In the genomic region with DNA sequence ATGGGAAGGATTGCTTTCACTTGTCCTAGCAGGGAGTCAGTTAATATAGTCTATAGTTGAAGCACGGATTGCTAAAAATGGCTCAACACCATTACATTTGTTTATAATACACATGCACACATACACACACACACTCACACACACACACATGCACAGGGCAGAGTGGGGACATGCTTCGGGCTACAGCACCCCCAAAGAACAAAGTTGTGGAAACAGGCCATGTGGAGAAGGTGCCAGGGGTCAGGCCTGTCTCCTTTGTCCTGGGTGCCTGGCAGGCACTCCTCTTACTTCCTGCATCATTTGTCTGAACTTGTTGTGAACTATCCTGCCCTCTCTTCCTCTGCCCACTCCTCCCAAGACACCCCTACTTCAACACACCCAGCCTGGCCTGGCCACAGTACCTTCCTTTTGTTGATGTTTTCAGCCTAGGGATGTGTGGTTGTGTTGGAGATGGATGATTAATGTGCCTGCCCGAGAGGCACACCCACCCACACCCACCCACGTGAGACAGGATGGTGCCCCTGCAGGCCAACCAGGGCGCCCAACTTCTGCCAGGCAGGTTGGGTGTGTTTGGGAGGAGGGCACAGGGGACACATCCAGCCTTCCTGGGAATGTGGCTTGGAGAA, we compare ENCODE assay signal across 21 cellular contexts. TPM values are rescaled to one million over a fixed set of nuclear protein-coding genes. Genes with fewer than 3 reads are reported as not detected.
DNase-seq lines count a peak whose midpoint lies in the region; ATAC-seq, FAIRE-seq and TF ChIP-seq lines count a peak whose summit lies in the region.
"Had no signal": no experiment of that assay in that cellular context is flagged by ENCODE, and none has a peak within 500 bp of the region (broad histone marks: within the 10 kb centered on the region; RNA-seq: fewer than 3 reads in every experiment).

No MANE protein-coding gene starts in this region.

- 40 to 48% methylated on average over 5 of the region's 5 CpGs for WGBS in lower leg skin, 2 donors

- peak; percentile 62 for ATAC-seq in naive thymus-derived CD4-positive, alpha-beta T cell

- POLR2A ChIA-PET in naive thymus-derived CD4-positive, alpha-beta T cell (lab: Charles Lee) = no interaction called here
- POLR2A ChIA-PET in A673 (lab: Charles Lee; ENCODE audit: low non-redundant PET) = no interaction called here

- no peak overlapping the region for H3K4me3 Mint-ChIP-seq in astrocyte (ENCODE audit: unreplicated experiment)
- no peak overlapping the region for H3K4me3 Mint-ChIP-seq in naive thymus-derived CD4-positive, alpha-beta T cell
- H3K4me3 Mint-ChIP-seq: activated naive CD4-positive, alpha-beta T cell treated with anti-CD3 and anti-CD28 coated beads, Interleukin-2, amount 50 U/mL, for 24 hours had no signal

- peaks cover 26% of the 10 kb centered on the region for H3K27me3 Mint-ChIP-seq in astrocyte (ENCODE audit: low read depth, unreplicated experiment)
- H3K27me3 Mint-ChIP-seq in naive thymus-derived CD4-positive, alpha-beta T cell = no peaks in the 10 kb centered on the region
- H3K27me3 Mint-ChIP-seq: activated naive CD4-positive, alpha-beta T cell treated with anti-CD3 and anti-CD28 coated beads, Interleukin-2, amount 50 U/mL, for 24 hours had no signal

- H3K9me3 ChIP-seq in astrocyte (ENCODE audit: insufficient read depth, low read depth, low read length) (no peaks in the 10 kb centered on the region), A673 (ENCODE audit: low read depth, low read length, poor library complexity, severe bottlenecking) (no peaks in the 10 kb centered on the region)
- H3K9me3 ChIP-seq in naive thymus-derived CD4-positive, alpha-beta T cell (ENCODE audit: control insufficient read depth in 2 of 3, low read length in 3 of 3) = no peaks in the 10 kb centered on the region
- H3K9me3 ChIP-seq: tibial nerve had no signal

- no peaks in the 10 kb centered on the region for H3K4me1 Mint-ChIP-seq in astrocyte (ENCODE audit: low read depth, unreplicated experiment)
- peaks cover 0 to 3% (median 0%) of the 10 kb centered on the region in 7 donors for H3K4me1 Mint-ChIP-seq in naive thymus-derived CD4-positive, alpha-beta T cell
- H3K4me1 Mint-ChIP-seq: activated naive CD4-positive, alpha-beta T cell treated with anti-CD3 and anti-CD28 coated beads, Interleukin-2, amount 50 U/mL, for 24 hours had no signal

- TF ChIP-seq CTCF in astrocyte (IDR thresholded peaks at IDR 0.05; ENCODE audit: insufficient read depth, low read depth, low read length) (no peak), A673 (conservative IDR thresholded peaks at IDR 0.05; ENCODE audit: low read depth, low read length) (no peak), lower leg skin (IDR thresholded peaks at IDR 0.05) (no peak)

- peak overlapping the region; percentile 7 for H3K27ac Mint-ChIP-seq in astrocyte (ENCODE audit: unreplicated experiment)
- H3K27ac Mint-ChIP-seq in naive thymus-derived CD4-positive, alpha-beta T cell = peak overlapping the region in 1 of 9 donors; percentile 78
- H3K27ac Mint-ChIP-seq: activated naive CD4-positive, alpha-beta T cell treated with anti-CD3 and anti-CD28 coated beads, Interleukin-2, amount 50 U/mL, for 24 hours had no signal

- no peaks in the 10 kb centered on the region for H3K9me3 Mint-ChIP-seq in astrocyte (ENCODE audit: unreplicated experiment)
- no peaks in the 10 kb centered on the region for H3K9me3 Mint-ChIP-seq in naive thymus-derived CD4-positive, alpha-beta T cell
- H3K9me3 Mint-ChIP-seq: activated naive CD4-positive, alpha-beta T cell treated with anti-CD3 and anti-CD28 coated beads, Interleukin-2, amount 50 U/mL, for 24 hours had no signal

- H2AFZ ChIP-seq in astrocyte (ENCODE audit: low read depth, low read length) = no peak overlapping the region

- no peak overlapping the region for H3K4me3 ChIP-seq in astrocyte (ENCODE audit: insufficient read depth, low read depth, low read length)
- H3K4me3 ChIP-seq in naive thymus-derived CD4-positive, alpha-beta T cell (ENCODE audit: low read length) = no peak overlapping the region
- H3K4me3 ChIP-seq in A673 (ENCODE audit: low read depth, low read length, poor library complexity, severe bottlenecking) = no peak overlapping the region
- H3K4me3 ChIP-seq in lower leg skin (ENCODE audit: low read depth, poor library complexity, severe bottlenecking) = no peak overlapping the region
- H3K4me3 ChIP-seq: BLaER1 treated with 17β-estradiol and CSF1 and Interleukin-3, amounts not matched to agents 10 nM and 100 nM; tibial nerve had no signal

- peak; percentile 12 for DNase-seq in DMS 273 (lab: John Stamatoyannopoulos, UW; ENCODE audit: unreplicated experiment)
- DNase-seq in DMS 273 treated with DMSO at 0.1 percent for 48 hours (lab: John Stamatoyannopoulos, UW) = no peak
- DNase-seq in M059J (ENCODE audit: low read depth) = peak; percentile 26
- no peak for DNase-seq in astrocyte (ENCODE audit: low read depth)
- DNase-seq in naive thymus-derived CD4-positive, alpha-beta T cell = no peak
- no peak for DNase-seq in NCI-H1694 (lab: John Stamatoyannopoulos, UW)
- no peak for DNase-seq in A673 (ENCODE audit: low spot score)
- no peak for DNase-seq in lower leg skin (ENCODE audit: low spot score in 2 of 2)
- DNase-seq: activated CD4-positive, CD25-positive, alpha-beta regulatory T cell; DMS53; kidney; NCI-H1048; NCI-H2171; stimulated activated CD4-positive, alpha-beta T cell treated with anti-CD3 and anti-CD28 coated beads, Interleukin-4, amount 100 ng/mL, for 24 hours; stimulated activated CD8-positive, alpha-beta memory T cell treated with anti-CD3 and anti-CD28 coated beads, Interleukin-4, amount 100 ng/mL, for 48 hours had no signal

- TF ChIP-seq POLR2A in lower leg skin (IDR thresholded peaks at IDR 0.05) = no peak

- H3K9ac ChIP-seq in astrocyte (ENCODE audit: low read length) = no peak overlapping the region
- H3K9ac ChIP-seq: BLaER1 treated with 17β-estradiol and CSF1 and Interleukin-3, amounts not matched to agents 10 nM and 100 nM had no signal

- H3K27me3 ChIP-seq in astrocyte (ENCODE audit: insufficient read depth, low read length) (no peaks in the 10 kb centered on the region), A673 (replicated peaks; ENCODE audit: insufficient read depth, low read depth, low read length, poor library complexity) (no peaks in the 10 kb centered on the region)
- H3K27me3 ChIP-seq in naive thymus-derived CD4-positive, alpha-beta T cell (ENCODE audit: control insufficient read depth in 2 of 2, insufficient read depth in 2 of 2, low read length in 2 of 2) = no peaks in the 10 kb centered on the region
- H3K27me3 ChIP-seq: BLaER1 treated with 17β-estradiol and CSF1 and Interleukin-3, amounts not matched to agents 10 nM and 100 nM; tibial nerve had no signal

- H3K4me2 ChIP-seq in astrocyte (ENCODE audit: low read length) = no peak overlapping the region

- intact Hi-C loops in naive thymus-derived CD4-positive, alpha-beta T cell (cut with micrococcal nuclease) = no loop called here
- intact Hi-C loops in A673 (cut with micrococcal nuclease; ENCODE audit: unreplicated experiment) = no loop called here
- intact Hi-C loops in lower leg skin (cut with DNase I; ENCODE audit: low total_unique reads) = no loop called here

- BruUV-seq in A673 (replicated peaks; lab: Mats Ljungman, UMichigan) = no TSS peak

- H4K20me1 ChIP-seq in astrocyte (ENCODE audit: insufficient read depth, low read length) = no peaks in the 10 kb centered on the region

- H3K27ac ChIP-seq in astrocyte (ENCODE audit: low read depth, low read length) (no peak overlapping the region), A673 (ENCODE audit: low read depth, low read length, poor library complexity, severe bottlenecking) (no peak overlapping the region)
- no peak overlapping the region for H3K27ac ChIP-seq in naive thymus-derived CD4-positive, alpha-beta T cell (ENCODE audit: low read depth, low read length)
- H3K27ac ChIP-seq: 22Rv1; BLaER1 treated with 17β-estradiol and CSF1 and Interleukin-3, amounts not matched to agents 10 nM and 100 nM had no signal

- no peaks in the 10 kb centered on the region for H3K36me3 Mint-ChIP-seq in astrocyte (ENCODE audit: low read depth, unreplicated experiment)
- H3K36me3 Mint-ChIP-seq in naive thymus-derived CD4-positive, alpha-beta T cell = no peaks in the 10 kb centered on the region
- H3K36me3 Mint-ChIP-seq: activated naive CD4-positive, alpha-beta T cell treated with anti-CD3 and anti-CD28 coated beads, Interleukin-2, amount 50 U/mL, for 24 hours had no signal

- no peak for FAIRE-seq in astrocyte (lab: Jason Lieb, UNC)
- FAIRE-seq: GM19239 had no signal

- H3K36me3 ChIP-seq in astrocyte (ENCODE audit: insufficient read depth, low read length) (no peaks in the 10 kb centered on the region), A673 (ENCODE audit: insufficient read depth, low read length, poor library complexity, severe bottlenecking) (no peaks in the 10 kb centered on the region)
- no peaks in the 10 kb centered on the region for H3K36me3 ChIP-seq in naive thymus-derived CD4-positive, alpha-beta T cell (ENCODE audit: control insufficient read depth in 2 of 3, insufficient read depth in 3 of 3, low read length in 3 of 3)
- H3K36me3 ChIP-seq: tibial nerve had no signal

- CTCF ChIA-PET in naive thymus-derived CD4-positive, alpha-beta T cell (lab: Charles Lee) = no interaction called here
- CTCF ChIA-PET in A673 (lab: Charles Lee) = no interaction called here

- no peaks in the 10 kb centered on the region for H3K79me2 ChIP-seq in astrocyte (ENCODE audit: insufficient read depth, low read length)

- H3K4me1 ChIP-seq in astrocyte (ENCODE audit: insufficient read depth, low read length) (no peaks in the 10 kb centered on the region), A673 (ENCODE audit: insufficient read depth, low read length, poor library complexity, severe bottlenecking) (no peaks in the 10 kb centered on the region)
- no peaks in the 10 kb centered on the region for H3K4me1 ChIP-seq in naive thymus-derived CD4-positive, alpha-beta T cell (ENCODE audit: control insufficient read depth in 2 of 2, insufficient read depth in 2 of 2, low read length in 2 of 2)

RNA-seq across cellular contexts. Expression of a gene that starts 17.5 kb away (rescaled TPM):
- total RNA-seq in M059J (2014; rRNA removed; shearing (Covaris generic)) = 1.6 and 4.1 TPM in 2 replicates
- total RNA-seq in astrocyte = 0.43 and 0.53 TPM in 2 replicates
- 100 to 1,000 TPM; 155 to 240 (median 218) TPM for total RNA-seq in naive thymus-derived CD4-positive, alpha-beta T cell
- polyA plus RNA-seq in naive thymus-derived CD4-positive, alpha-beta T cell = 100 to 1,000 TPM; 299 to 416 TPM
- total RNA-seq in A673 (2021) = 0.75 and 1.3 TPM in 2 replicates
- 100 to 1,000 TPM in 1 of 4 donors, 10 to 100 TPM in 3; 81.3 to 102 (median 86.1) TPM for total RNA-seq in lower leg skin
- total RNA-seq: osteocyte had no signal

RNA-seq across cellular contexts. Expression of a gene that starts 54.6 kb away (rescaled TPM):
- total RNA-seq in M059J (2014; rRNA removed; shearing (Covaris generic)) = 7.6 and 12.2 TPM in 2 replicates
- total RNA-seq in astrocyte (15.5 and 17.0 TPM in 2 replicates), A673 (2021) (2.3 and 2.9 TPM in 2 replicates), lower leg skin (10 to 100 TPM in 3 of 4 donors, 1 to 10 TPM in 1; 6.1 to 21.4 (median 12.2) TPM)
- total RNA-seq in naive thymus-derived CD4-positive, alpha-beta T cell = 100 to 1,000 TPM in 1 of 5 experiments, 10 to 100 TPM in 4; 50.1 to 177 (median 79.1) TPM
- polyA plus RNA-seq in naive thymus-derived CD4-positive, alpha-beta T cell = 10 to 100 TPM; 32.5 to 48.3 TPM

Comparison
In these comparisons a context has a peak if more than half of its experiments do, and no peak if none do; other contexts are left out.
1. DNase-seq: peak in DMS 273 (single experiment) and M059J (single experiment); none in DMS 273 treated with DMSO at 0.1 percent for 48 hours (single experiment), astrocyte (single experiment), naive thymus-derived CD4-positive, alpha-beta T cell (0 of 9), NCI-H1694 (single experiment), A673 (single experiment) and lower leg skin (0 of 2).
2. RNA of a gene that starts 17.5 kb away (total RNA-seq): 155 to 240 TPM in naive thymus-derived CD4-positive, alpha-beta T cell and 81.3 to 102 TPM in lower leg skin; 1.6 to 4.1 TPM in M059J, 0.75 to 1.3 TPM in A673 and 0.43 to 0.53 TPM in astrocyte; every median in the first group is over 10 times any median in the second.